ENCODE assay signal across 1 cellular context in genomic region chrX:130224810-130225209, GRCh38.
TF ChIP-seq lines count a peak whose summit lies in the region.

No MANE protein-coding gene starts in this region.

TF ChIP-seq in IMR-90, 13 proteins besides CTCF, POLR2A, EP300 and RAD21 (continued from another document):
- TF ChIP-seq CEBPB (IDR thresholded peaks at IDR 0.05; ENCODE audit: low read depth, low read length): peak; percentile 73
TF ChIP-seq in IMR-90: peak in this region for 1.
